9 cellular contexts compared by ENCODE assay signal in the genomic region with DNA sequence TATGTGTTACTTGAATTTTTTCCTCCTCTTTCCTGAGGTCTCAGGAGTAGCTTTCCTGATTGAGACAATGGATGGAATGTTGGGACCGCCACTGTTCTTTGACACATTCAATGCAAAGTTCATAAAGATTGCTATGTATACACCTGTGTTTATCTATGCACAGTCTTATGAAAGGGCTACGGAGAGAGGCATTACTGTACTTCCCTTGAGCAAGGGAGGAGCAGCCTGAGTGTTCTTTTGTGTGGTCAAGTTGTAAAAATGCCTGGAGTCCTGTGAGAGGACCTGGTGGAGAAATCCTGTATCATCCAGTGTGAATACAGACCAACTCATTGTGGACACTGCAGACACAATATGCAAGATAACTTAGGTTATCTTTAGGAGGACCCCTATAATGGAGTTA. TPM values are rescaled to one million over a fixed set of nuclear protein-coding genes. Genes with fewer than 3 reads are reported as not detected.
DNase-seq lines count a peak whose midpoint lies in the region; ATAC-seq, FAIRE-seq and TF ChIP-seq lines count a peak whose summit lies in the region.
"Had no signal": no experiment of that assay in that cellular context is flagged by ENCODE, and none has a peak within 500 bp of the region (broad histone marks: within the 10 kb centered on the region; RNA-seq: fewer than 3 reads in every experiment).

No MANE protein-coding gene starts in this region.

- no TSS peak for BruUV-seq in IMR-90 (replicated peaks; lab: Mats Ljungman, UMichigan)

- peaks cover 35% of the 10 kb centered on the region for H4K20me1 ChIP-seq in IMR-90 (ENCODE audit: insufficient read depth, low read length)

- H3K9me3 ChIP-seq in IMR-90 (ENCODE audit: control insufficient read depth, insufficient read depth, low read length), result no peaks in the 10 kb centered on the region
- no peaks in the 10 kb centered on the region for H3K9me3 ChIP-seq in mesodermal cell (ENCODE audit: control insufficient read depth, low read length)

- TF ChIP-seq RAD21 in IMR-90 (IDR thresholded peaks at IDR 0.05; ENCODE audit: low read length), result 0 out of 2 replicates have a peak, but pooled peaks have one; percentile 2

- TF ChIP-seq POLR2A in IMR-90 (IDR thresholded peaks at IDR 0.05; ENCODE audit: low read depth, low read length) (no peak; the same call in 1 of the 2 replicates), erythroblast (IDR thresholded peaks at IDR 0.05; ENCODE audit: low read length) (no peak)

- no peak for ATAC-seq in IMR-90 (ENCODE audit: low read depth)
- ATAC-seq in HG03095 (IDR thresholded peaks at IDR 0.05; ENCODE audit: unreplicated experiment), result no peak
- no peak for ATAC-seq in GM18909 (IDR thresholded peaks at IDR 0.05; ENCODE audit: poor library complexity, unreplicated experiment)

- FAIRE-seq in bronchial epithelial cell (lab: Jason Lieb, UNC), result no peak

- POLR2A ChIA-PET in AG04449 (lab: Yijun Ruan, JAX), result no interaction called here
- POLR2A ChIA-PET in IMR-90 (lab: Charles Lee; ENCODE audit: unreplicated experiment), result interaction anchor here (0.7 kb wide), 1 partner anchor 333 kb away, joined by 3 read pairs; no protein-coding TSS in a partner anchor

- H3K18ac ChIP-seq in IMR-90 (ENCODE audit: low read depth, low read length), result peak overlapping the region; percentile 86; the same call in 1 of the 2 replicates

- H3K4me3 ChIP-seq in AG04449 (ENCODE audit: low read depth, low read length) (peak overlapping the region; percentile 96), IMR-90 (ENCODE audit: insufficient read depth, low read depth, low read length) (peak overlapping the region; percentile 99), bronchial epithelial cell (ENCODE audit: low read depth, low read length) (peak overlapping the region; percentile 94), mesodermal cell (ENCODE audit: extremely low read depth, insufficient read depth, low read length, poor library complexity, severe bottlenecking) (peak overlapping the region; percentile 89)

- H3K36me3 ChIP-seq in IMR-90 (ENCODE audit: control insufficient read depth, insufficient read depth, low read length) (peaks cover 3% of the 10 kb centered on the region; the same call in 1 of the 2 replicates), bronchial epithelial cell (ENCODE audit: control insufficient read depth, insufficient read depth, low read length) (no peaks in the 10 kb centered on the region), mesodermal cell (ENCODE audit: control insufficient read depth, insufficient read depth, low read length) (peaks cover 3% of the 10 kb centered on the region)

- H3K27me3 ChIP-seq in IMR-90 (ENCODE audit: control insufficient read depth, insufficient read depth, low read length) (no peaks in the 10 kb centered on the region), bronchial epithelial cell (ENCODE audit: control insufficient read depth, insufficient read depth, low read length) (no peaks in the 10 kb centered on the region)

- peak overlapping the region; percentile 89 for H3K56ac ChIP-seq in IMR-90 (ENCODE audit: extremely low read depth, insufficient read depth, low read length)

- peaks cover 11% of the 10 kb centered on the region for H3K9me1 ChIP-seq in IMR-90 (ENCODE audit: insufficient read depth, low read length)

- peak overlapping the region; percentile 6 to 64; a peak in 3 of 4 replicates for H4K8ac ChIP-seq in IMR-90 (ENCODE audit: low read depth in 2 of 2, low read length in 2 of 2)

- in situ Hi-C loops in IMR-90 (cut with MboI; ENCODE audit: low sequenced_read_pairs), result loop anchor here (10.0 kb wide), 1 partner anchor 149 kb away; no protein-coding TSS in a partner anchor

- H3K27ac ChIP-seq in IMR-90 (ENCODE audit: insufficient read depth, low read length) (peak overlapping the region; percentile 89), mesodermal cell (ENCODE audit: low read depth, low read length, severe bottlenecking) (no peak overlapping the region)

- WGBS in IMR-90 (ENCODE audit: extremely low coverage in 2 of 2, insufficient read length in 1 of 2), 2 experiments, result no CpG with 5 or more reads among the region's 2 CpGs
- 57 to 75% methylated on average over 1 to 2 of the region's 2 CpGs for WGBS in mesodermal cell (ENCODE audit: insufficient coverage in 2 of 2), 2 experiments

- TF ChIP-seq CTCF in AG04449 (IDR thresholded peaks at IDR 0.05; ENCODE audit: insufficient read depth, low read length, missing control alignments) (no peak), IMR-90 (conservative IDR thresholded peaks at IDR 0.05; ENCODE audit: low read depth, low read length) (no peak), bronchial epithelial cell (IDR thresholded peaks at IDR 0.05; ENCODE audit: insufficient read depth, low read length, severe bottlenecking) (no peak)

- H3K79me1 ChIP-seq in IMR-90 (ENCODE audit: low read depth in 1 of 2, low read length in 2 of 2), result peaks cover 0 to 18% of the 10 kb centered on the region in 2 experiments; a peak in 2 of 4 replicates

- H2BK20ac ChIP-seq in IMR-90 (ENCODE audit: low read depth, low read length), result peak overlapping the region; percentile 80; the same call in 1 of the 2 replicates

- H3K4ac ChIP-seq in IMR-90 (ENCODE audit: low read depth, low read length), result peak overlapping the region; percentile 94

- peak overlapping the region; percentile 10; the same call in 1 of the 2 replicates for H4K5ac ChIP-seq in IMR-90 (ENCODE audit: low read depth, low read length)

- H2AK9ac ChIP-seq in IMR-90 (replicated peaks; ENCODE audit: low read depth, low read length, poor library complexity), result peak overlapping the region; percentile 29

- H3K4me2 ChIP-seq in IMR-90 (ENCODE audit: low read depth, low read length), result peak overlapping the region; percentile 94

- peak overlapping the region; percentile 90 for H2BK120ac ChIP-seq in IMR-90 (ENCODE audit: low read depth, low read length)

- H3K14ac ChIP-seq in IMR-90 (replicated peaks; ENCODE audit: low read depth, low read length), result peak overlapping the region; percentile 97

- intact Hi-C loops in IMR-90 (cut with micrococcal nuclease), result loop anchor here (5.0 kb wide), 1 partner anchor 162 kb away; no protein-coding TSS in a partner anchor

- no peak overlapping the region for H2AFZ ChIP-seq in IMR-90 (replicated peaks; ENCODE audit: low read length, poor library complexity)

- peak overlapping the region; percentile 96 for H2BK5ac ChIP-seq in IMR-90 (ENCODE audit: low read depth, low read length, poor library complexity, severe bottlenecking)

- DNase-seq in AG04449 (ENCODE audit: low read depth, low spot score), result no peak
- peak; percentile 54 for DNase-seq in IMR-90
- peak; percentile 66 for DNase-seq in bronchial epithelial cell (ENCODE audit: low read depth)
- DNase-seq in erythroblast (lab: John Stamatoyannopoulos, UW), result no peak
- DNase-seq in activated CD8-positive, alpha-beta memory T cell treated with anti-CD3 and anti-CD28 coated beads, Interleukin-2, amount 50 U/mL, for 48 hours, result no peak
- DNase-seq: hippocampal formation had no signal

- CTCF ChIA-PET in AG04449 (lab: Yijun Ruan, JAX), result interaction anchor here (0.9 to 10.7 kb wide), 13 partner anchors 19 to 412 kb away, joined by 3 to 187 read pairs (median 7); no protein-coding TSS in a partner anchor
- CTCF ChIA-PET in IMR-90 (lab: Yijun Ruan, JAX), result interaction anchor here (1.3 kb wide), 1 partner anchor 336 kb away, joined by 5 read pairs; no protein-coding TSS in a partner anchor

- H3K23ac ChIP-seq in IMR-90 (ENCODE audit: low read depth, low read length), result peak overlapping the region; percentile 99

- dilution Hi-C loops in IMR-90 (cut with HindIII; ENCODE audit: low sequenced_read_pairs, unreplicated experiment), result loop anchor here (25.0 kb wide), 1 partner anchor 417 kb away; no protein-coding TSS in a partner anchor

- H2BK15ac ChIP-seq in IMR-90 (ENCODE audit: low read depth, low read length), result peak overlapping the region; percentile 80; the same call in 2 of the 3 replicates

- H2AK5ac ChIP-seq in IMR-90 (ENCODE audit: low read depth, low read length), result peak overlapping the region; percentile 89

- H4K91ac ChIP-seq in IMR-90 (ENCODE audit: insufficient read depth, low read depth, low read length), result peak overlapping the region; percentile 80

- peak overlapping the region; percentile 100 for H3K9ac ChIP-seq in IMR-90 (ENCODE audit: low read depth, low read length)

- H3K4me1 ChIP-seq in IMR-90 (ENCODE audit: control insufficient read depth, insufficient read depth, low read length) (peaks cover 9% of the 10 kb centered on the region), mesodermal cell (ENCODE audit: control insufficient read depth, insufficient read depth, low read length, poor library complexity, severe bottlenecking) (peaks cover 3% of the 10 kb centered on the region)

TF ChIP-seq in IMR-90, 13 proteins besides CTCF, POLR2A, EP300 and RAD21:
- TF ChIP-seq MAZ (IDR thresholded peaks at IDR 0.05; ENCODE audit: borderline replicate concordance, low read depth, low read length) (no peak), RFX5 (IDR thresholded peaks at IDR 0.05; ENCODE audit: low read depth, low read length) (no peak), MAFK (IDR thresholded peaks at IDR 0.05; ENCODE audit: low read depth, low read length) (no peak), CHD1 (IDR thresholded peaks at IDR 0.05; ENCODE audit: low read depth, low read length) (no peak), MXI1 (IDR thresholded peaks at IDR 0.05; ENCODE audit: borderline replicate concordance, low read depth, low read length) (0 out of 2 replicates have a peak, but pooled peaks have one; percentile 30)
- TF ChIP-seq, protein P1, sequence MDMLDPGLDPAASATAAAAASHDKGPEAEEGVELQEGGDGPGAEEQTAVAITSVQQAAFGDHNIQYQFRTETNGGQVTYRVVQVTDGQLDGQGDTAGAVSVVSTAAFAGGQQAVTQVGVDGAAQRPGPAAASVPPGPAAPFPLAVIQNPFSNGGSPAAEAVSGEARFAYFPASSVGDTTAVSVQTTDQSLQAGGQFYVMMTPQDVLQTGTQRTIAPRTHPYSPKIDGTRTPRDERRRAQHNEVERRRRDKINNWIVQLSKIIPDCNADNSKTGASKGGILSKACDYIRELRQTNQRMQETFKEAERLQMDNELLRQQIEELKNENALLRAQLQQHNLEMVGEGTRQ (IDR thresholded peaks at IDR 0.05; ENCODE audit: low read depth, low read length), result no peak

RNA-seq across cellular contexts. Expression of a gene that starts 1.2 kb away (rescaled TPM):
- total RNA-seq in IMR-90 (2012; rRNA removed) (10.0 and 14.4 TPM in 2 replicates), bronchial epithelial cell (4.5 and 6.1 TPM in 2 replicates)
- 10.2 and 11.0 TPM in 2 replicates for polyA plus RNA-seq in IMR-90 (2012; rRNA removed)
- polyA plus RNA-seq in IMR-90 (2012; cell fraction: cytosol; rRNA removed), result 3.7 and 5.3 TPM in 2 replicates
- polyA plus RNA-seq in IMR-90 (2012; cell fraction: nucleus; rRNA removed; ENCODE audit: low replicate concordance), result 29.1 and 33.8 TPM in 2 replicates
- polyA plus RNA-seq in mesodermal cell (2013, experiment 1 of 2), result 5.7 TPM
- 4.6 TPM for polyA plus RNA-seq in mesodermal cell (2013, experiment 2 of 2)

Comparison
In these comparisons a context has a peak if more than half of its experiments do, and no peak if none do; other contexts are left out.
1. DNase-seq: peak in IMR-90 (single experiment) and bronchial epithelial cell (single experiment); none in AG04449 (single experiment), erythroblast (0 of 2) and activated CD8-positive, alpha-beta memory T cell treated with anti-CD3 and anti-CD28 coated beads, Interleukin-2, amount 50 U/mL, for 48 hours (single experiment).
2. Peak in every context shown above with its lines, with median percentiles within 50 percentile points of each other: H3K4me3 ChIP-seq.